ENCODE assay signal across 8 cellular contexts in the genomic region with DNA sequence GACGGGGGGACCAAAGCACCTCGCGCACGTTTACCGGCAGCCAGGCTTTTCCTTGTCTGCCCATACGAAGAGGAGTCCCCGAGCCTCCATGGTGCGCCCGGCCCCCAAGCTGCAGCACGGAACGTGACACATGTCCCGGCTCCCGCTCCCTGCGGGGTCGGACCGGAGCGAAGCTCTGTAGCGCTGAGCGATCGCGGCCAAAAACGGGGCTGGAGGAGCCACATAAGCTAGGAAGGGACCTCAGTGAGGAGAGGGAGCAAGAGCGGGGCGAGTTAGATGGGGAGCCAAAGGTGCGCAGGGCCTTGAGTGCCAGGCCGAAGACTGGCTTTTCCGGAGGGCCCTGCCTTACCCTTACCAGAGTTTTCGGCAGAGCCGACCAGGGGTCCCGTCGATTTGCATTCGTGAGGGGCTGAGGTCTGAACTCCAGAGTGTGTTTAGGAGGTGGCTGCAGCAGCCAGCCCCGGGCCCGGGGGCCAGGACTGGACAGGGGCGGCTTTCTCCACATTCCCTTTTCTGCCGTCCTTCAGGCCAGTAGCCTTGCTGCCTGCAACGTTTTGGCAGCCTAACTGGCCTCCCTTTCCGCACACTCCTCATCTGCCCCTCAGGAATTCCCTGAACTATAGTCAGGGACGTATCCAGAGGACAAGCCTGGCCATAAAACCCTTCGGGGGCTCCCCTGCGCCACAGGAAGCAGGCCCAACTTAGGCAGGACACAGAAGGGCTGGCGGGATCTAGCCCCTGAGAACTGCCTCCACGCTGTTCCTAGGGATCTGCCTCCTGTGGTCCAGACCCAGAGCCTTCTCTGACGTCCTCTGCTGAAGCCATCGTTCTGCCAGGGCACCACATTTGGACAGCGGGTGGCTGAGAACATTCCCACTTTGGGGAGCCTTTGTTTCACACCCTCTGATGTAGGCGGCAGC. TPM values are rescaled to one million over a fixed set of nuclear protein-coding genes. Genes with fewer than 3 reads are reported as not detected.
A peak's percentile ranks its signal among the peaks of the same experiment; 100 is the strongest.
DNase-seq lines count a peak whose midpoint lies in the region; ATAC-seq and TF ChIP-seq lines count a peak whose summit lies in the region.

No MANE protein-coding gene starts in this region.

- peak; percentile 23 for DNase-seq in HEK293T (ENCODE audit: extremely low spot score)
- DNase-seq in activated T-helper 9 cell treated with anti-CD3 and anti-CD28 coated beads, Interleukin-2, amount 50 U/mL, for 16 hours (ENCODE audit: low read depth), result peak; percentile 6
- DNase-seq in right cardiac atrium, result no peak
- no peak for DNase-seq in smooth muscle cell (lab: John Stamatoyannopoulos, UW; ENCODE audit: unreplicated experiment)
- DNase-seq in ureter (ENCODE audit: low spot score), result no peak
- DNase-seq in T1000 (lab: John Stamatoyannopoulos, UW), result no peak

- WGBS in right cardiac atrium, result 4% methylated on average over 47 of the region's 47 CpGs
- 51% methylated on average over 46 of the region's 47 CpGs for whole genome bisulfite sequencing in smooth muscle cell (ENCODE audit: low lambda C conversion rate)

- H3K36me3 ChIP-seq in ACC112 (ENCODE audit: insufficient read depth, low read length) (no peaks in the 10 kb centered on the region), smooth muscle cell (ENCODE audit: low read depth) (no peaks in the 10 kb centered on the region)

- H3K9me3 ChIP-seq in right cardiac atrium (ENCODE audit: control insufficient read depth, low read length), result no peaks in the 10 kb centered on the region
- no peaks in the 10 kb centered on the region for H3K9me3 ChIP-seq in smooth muscle cell (replicated peaks; ENCODE audit: low read depth)

- no peaks in the 10 kb centered on the region for H3F3A ChIP-seq in smooth muscle cell (ENCODE audit: low read depth)

- H3K4me3 ChIP-seq in ACC112 (ENCODE audit: low read depth, low read length), result peak overlapping the region; percentile 85
- peak overlapping the region; percentile 77 for H3K4me3 ChIP-seq in right cardiac atrium (ENCODE audit: low read length)
- peak overlapping the region; percentile 79 for H3K4me3 ChIP-seq in smooth muscle cell

- H3K27me3 ChIP-seq in ACC112 (ENCODE audit: insufficient read depth, low read length) (no peaks in the 10 kb centered on the region), right cardiac atrium (ENCODE audit: control insufficient read depth, insufficient read depth) (no peaks in the 10 kb centered on the region), smooth muscle cell (ENCODE audit: low read depth) (no peaks in the 10 kb centered on the region)

- POLR2A ChIA-PET in HEK293T (lab: Yijun Ruan, JAX), result interaction anchor here (0.5 to 1.7 kb wide), 13 partner anchors 11 to 854 kb away, joined by 3 to 11 read pairs (median 4); a partner anchor contains a TSS

- ATAC-seq in right cardiac atrium (peak; percentile 1 to 2), GM21526 (IDR thresholded peaks at IDR 0.05; ENCODE audit: low FRiP score, unreplicated experiment) (no peak)

- H3K27ac ChIP-seq in ACC112 (ENCODE audit: low read depth, low read length) (peak overlapping the region; percentile 53; the same call in 1 of the 2 replicates), right cardiac atrium (ENCODE audit: low read length) (peak overlapping the region; percentile 83), smooth muscle cell (ENCODE audit: low read depth) (peak overlapping the region; percentile 97)

- peak overlapping the region; percentile 88 for H3K4me2 ChIP-seq in smooth muscle cell

- no peaks in the 10 kb centered on the region for H4K20me1 ChIP-seq in smooth muscle cell (ENCODE audit: low read depth)

- H3K9ac ChIP-seq in smooth muscle cell (ENCODE audit: low read depth), result peak overlapping the region; percentile 64

- TF ChIP-seq CTCF in smooth muscle cell (IDR thresholded peaks at IDR 0.05; ENCODE audit: borderline replicate concordance, insufficient read depth, poor library complexity, severe bottlenecking), result no peak

- peaks cover 54% of the 10 kb centered on the region for H3K79me2 ChIP-seq in ACC112 (ENCODE audit: control insufficient read depth, insufficient read depth, low read length, unreplicated experiment)
- peaks cover 32% of the 10 kb centered on the region for H3K79me2 ChIP-seq in smooth muscle cell (ENCODE audit: low read depth)

- intact Hi-C loops in right cardiac atrium (cut with DNase I), result loop anchor here in 1 of 4 donors (10.0 kb wide), 1 partner anchor 130 kb away; a partner anchor contains a TSS

- H3K4me1 ChIP-seq in ACC112 (ENCODE audit: control insufficient read depth, insufficient read depth, low read length, unreplicated experiment), result peaks cover 9% of the 10 kb centered on the region
- peaks cover 4% of the 10 kb centered on the region for H3K4me1 ChIP-seq in right cardiac atrium (ENCODE audit: control insufficient read depth, insufficient read depth, low read length)
- H3K4me1 ChIP-seq in smooth muscle cell (ENCODE audit: low read depth), result no peaks in the 10 kb centered on the region

- H2AFZ ChIP-seq in ACC112 (ENCODE audit: low read length, unreplicated experiment), result peak overlapping the region; percentile 89
- H2AFZ ChIP-seq in smooth muscle cell (ENCODE audit: low read depth), result no peak overlapping the region

- CTCF ChIA-PET in HEK293T (lab: Yijun Ruan, JAX), result no interaction called here

TF ChIP-seq in HEK293T, 16 proteins besides CTCF, POLR2A, EP300 and RAD21:
- no peak for TF ChIP-seq ARNT (IDR thresholded peaks at IDR 0.05)
- TF ChIP-seq, protein P1, sequence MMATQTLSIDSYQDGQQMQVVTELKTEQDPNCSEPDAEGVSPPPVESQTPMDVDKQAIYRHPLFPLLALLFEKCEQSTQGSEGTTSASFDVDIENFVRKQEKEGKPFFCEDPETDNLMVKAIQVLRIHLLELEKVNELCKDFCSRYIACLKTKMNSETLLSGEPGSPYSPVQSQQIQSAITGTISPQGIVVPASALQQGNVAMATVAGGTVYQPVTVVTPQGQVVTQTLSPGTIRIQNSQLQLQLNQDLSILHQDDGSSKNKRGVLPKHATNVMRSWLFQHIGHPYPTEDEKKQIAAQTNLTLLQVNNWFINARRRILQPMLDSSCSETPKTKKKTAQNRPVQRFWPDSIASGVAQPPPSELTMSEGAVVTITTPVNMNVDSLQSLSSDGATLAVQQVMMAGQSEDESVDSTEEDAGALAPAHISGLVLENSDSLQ (IDR thresholded peaks at IDR 0.05), result no peak
- TF ChIP-seq L3MBTL2 (conservative IDR thresholded peaks at IDR 0.05), result no peak
- TF ChIP-seq FOXM1 (IDR thresholded peaks at IDR 0.05; ENCODE audit: borderline replicate concordance), result no peak
- no peak for TF ChIP-seq FOXA1 (IDR thresholded peaks at IDR 0.05)
- TF ChIP-seq SUZ12 (IDR thresholded peaks at IDR 0.05), result no peak
- no peak for TF ChIP-seq CTBP1 (IDR thresholded peaks at IDR 0.05; ENCODE audit: borderline replicate concordance)
- no peak for TF ChIP-seq SP1 (IDR thresholded peaks at IDR 0.05)
- TF ChIP-seq HDGF (IDR thresholded peaks at IDR 0.05; ENCODE audit: borderline replicate concordance), result no peak
- no peak for TF ChIP-seq ELF4 (IDR thresholded peaks at IDR 0.05)
- no peak for TF ChIP-seq ZNF384 (IDR thresholded peaks at IDR 0.05)
- no peak for TF ChIP-seq FOXK2 (IDR thresholded peaks at IDR 0.05)
- TF ChIP-seq TARDBP (IDR thresholded peaks at IDR 0.05), result no peak
- no peak for TF ChIP-seq BHLHE40 (IDR thresholded peaks at IDR 0.05; ENCODE audit: borderline replicate concordance)
- no peak for TF ChIP-seq LEF1 (IDR thresholded peaks at IDR 0.05; ENCODE audit: borderline replicate concordance)
- TF ChIP-seq NFRKB (IDR thresholded peaks at IDR 0.05), result no peak
TF ChIP-seq in HEK293T: peak in this region for 0.

RNA-seq across cellular contexts. Expression of a gene that starts 0.7 kb away (rescaled TPM):
- total RNA-seq in right cardiac atrium (100 to 1,000 TPM; 162 to 208 (median 193) TPM), smooth muscle cell (397 and 443 TPM in 2 replicates), ureter (253 TPM)
- polyA plus RNA-seq in right cardiac atrium (336 TPM), smooth muscle cell (663 and 677 TPM in 2 replicates)

RNA-seq across cellular contexts. Expression of a gene that starts 1.0 kb away (rescaled TPM):
- total RNA-seq in right cardiac atrium (10 to 100 TPM; 60.6 to 68.6 (median 66.6) TPM), smooth muscle cell (63.3 and 86.0 TPM in 2 replicates), ureter (57.0 TPM)
- polyA plus RNA-seq in right cardiac atrium (66.9 TPM), smooth muscle cell (88.9 and 89.7 TPM in 2 replicates)

RNA-seq across cellular contexts. Expression of a gene that starts 14.3 kb away (rescaled TPM):
- total RNA-seq in right cardiac atrium, result 10 to 100 TPM; 27.0 to 53.1 (median 39.3) TPM
- 36.5 TPM for polyA plus RNA-seq in right cardiac atrium
- total RNA-seq in smooth muscle cell, result not detected in 2 replicates
- 0.05 and 1.5 TPM in 2 replicates for polyA plus RNA-seq in smooth muscle cell
- total RNA-seq in ureter, result 2.7 TPM

RNA-seq across cellular contexts. Expression of a gene that starts 31.1 kb away (rescaled TPM):
- total RNA-seq in right cardiac atrium (10 to 100 TPM in 1 of 4 donors, 1 to 10 TPM in 3; 7.0 to 10.9 (median 9.5) TPM), smooth muscle cell (0.58 and 0.67 TPM in 2 replicates), ureter (42.8 TPM)
- polyA plus RNA-seq in right cardiac atrium (6.8 TPM), smooth muscle cell (3.9 and 7.8 TPM in 2 replicates)

RNA-seq across cellular contexts. Expression of a gene that starts 35.2 kb away (rescaled TPM):
- total RNA-seq in right cardiac atrium (1 to 10 TPM; 3.6 to 6.9 (median 5.4) TPM), smooth muscle cell (2.3 and 3.1 TPM in 2 replicates), ureter (10.6 TPM)
- polyA plus RNA-seq in right cardiac atrium (4.1 TPM), smooth muscle cell (2.3 and 2.9 TPM in 2 replicates)

Comparison
In these comparisons a context has a peak if more than half of its experiments do, and no peak if none do; other contexts are left out.
1. DNase-seq: peak in HEK293T (single experiment) and activated T-helper 9 cell treated with anti-CD3 and anti-CD28 coated beads, Interleukin-2, amount 50 U/mL, for 16 hours (single experiment); none in right cardiac atrium (0 of 3), smooth muscle cell (single experiment), ureter (single experiment) and T1000 (single experiment).
2. Peak in every context shown above with its lines, with median percentiles within 50 percentile points of each other: H3K27ac ChIP-seq and H3K4me3 ChIP-seq.